1 cellular context compared by ENCODE assay signal in genomic region chr1:84478876-84479868, GRCh38.
A peak's percentile ranks its signal among the peaks of the same experiment; 100 is the strongest.
TF ChIP-seq lines count a peak whose summit lies in the region.

Gene RPF1 (plus strand): TSS chr1:84479266. CDS start chr1:84479282, 16 bp downstream.

TF ChIP-seq in GM23338, 12 proteins besides CTCF, POLR2A, EP300 and RAD21 (continued from another document):
- TF ChIP-seq REST (IDR thresholded peaks at IDR 0.05; ENCODE audit: unreplicated experiment) (no peak), EZH2phosphoT487 (IDR thresholded peaks at IDR 0.05; ENCODE audit: unreplicated experiment) (no peak), ETS1 (IDR thresholded peaks at IDR 0.05) (peak; percentile 86)
